27 cellular contexts compared by ENCODE assay signal in genomic region chr4:182416101-182416500, GRCh38.
"Had no signal": no experiment of that assay in that cellular context is flagged by ENCODE, and none has a peak within 500 bp of the region (broad histone marks: within the 10 kb centered on the region; RNA-seq: fewer than 3 reads in every experiment).

No MANE protein-coding gene starts in this region.

- H3K4me1 ChIP-seq: ascending aorta, breast epithelium, colonic mucosa, esophagus squamous epithelium, gastroesophageal sphincter had no signal

- H3K27ac Mint-ChIP-seq: activated CD4-positive, alpha-beta memory T cell treated with anti-CD3 and anti-CD28 coated beads, Interleukin-2, amount 10 ng/mL, durations not matched to agents 7 days and 5 days; activated CD4-positive, alpha-beta T cell treated with anti-CD3 and anti-CD28 coated beads, Interleukin-2, amount 10 ng/mL, durations not matched to agents 7 days and 5 days; activated naive CD4-positive, alpha-beta T cell treated with anti-CD3 and anti-CD28 coated beads, Interleukin-2, amount 10 ng/mL, durations not matched to agents 7 days and 5 days; activated naive CD4-positive, alpha-beta T cell treated with anti-CD3 and anti-CD28 coated beads, Interleukin-2, amount 50 U/mL, for 72 hours; activated naive CD8-positive, alpha-beta T cell treated with anti-CD3 and anti-CD28 coated beads, Interleukin-2, amount 10 ng/mL, durations not matched to agents 7 days and 5 days; activated T-cell treated with anti-CD3 and anti-CD28 coated beads, Interleukin-2, amount 50 U/mL, for 24 hours; activated T-cell treated with anti-CD3 and anti-CD28 coated beads, Interleukin-2, amount 50 U/mL, for 72 hours had no signal

- H3K9me3 ChIP-seq: colonic mucosa had no signal

- H3K4me1 Mint-ChIP-seq: activated CD4-positive, alpha-beta memory T cell treated with anti-CD3 and anti-CD28 coated beads, Interleukin-2, amount 10 ng/mL, durations not matched to agents 7 days and 5 days; activated CD4-positive, alpha-beta T cell treated with anti-CD3 and anti-CD28 coated beads, Interleukin-2, amount 10 ng/mL, durations not matched to agents 7 days and 5 days; activated naive CD4-positive, alpha-beta T cell treated with anti-CD3 and anti-CD28 coated beads, Interleukin-2, amount 10 ng/mL, durations not matched to agents 7 days and 5 days; activated naive CD8-positive, alpha-beta T cell treated with anti-CD3 and anti-CD28 coated beads, Interleukin-2, amount 10 ng/mL, durations not matched to agents 7 days and 5 days; brain had no signal

- H3K36me3 Mint-ChIP-seq: activated naive CD4-positive, alpha-beta T cell treated with anti-CD3 and anti-CD28 coated beads, Interleukin-2, amount 10 ng/mL, durations not matched to agents 7 days and 5 days; activated naive CD8-positive, alpha-beta T cell treated with anti-CD3 and anti-CD28 coated beads, Interleukin-2, amount 10 ng/mL, durations not matched to agents 7 days and 5 days had no signal

- H3K27me3 Mint-ChIP-seq: activated CD4-positive, alpha-beta memory T cell treated with anti-CD3 and anti-CD28 coated beads, Interleukin-2, amount 10 ng/mL, durations not matched to agents 7 days and 5 days; activated CD4-positive, alpha-beta T cell treated with anti-CD3 and anti-CD28 coated beads, Interleukin-2, amount 10 ng/mL, durations not matched to agents 7 days and 5 days; activated naive CD4-positive, alpha-beta T cell treated with anti-CD3 and anti-CD28 coated beads, Interleukin-2, amount 10 ng/mL, durations not matched to agents 7 days and 5 days; activated T-cell treated with anti-CD3 and anti-CD28 coated beads, Interleukin-2, amount 50 U/mL, for 24 hours had no signal

- H3K27ac ChIP-seq: ascending aorta, breast epithelium, cardiac muscle cell, colonic mucosa, epithelial cell of prostate, esophagus squamous epithelium, gastroesophageal sphincter had no signal

- H3K4me3 Mint-ChIP-seq: activated CD4-positive, alpha-beta memory T cell treated with anti-CD3 and anti-CD28 coated beads, Interleukin-2, amount 10 ng/mL, durations not matched to agents 7 days and 5 days; activated CD4-positive, alpha-beta T cell treated with anti-CD3 and anti-CD28 coated beads, Interleukin-2, amount 10 ng/mL, durations not matched to agents 7 days and 5 days; activated naive CD4-positive, alpha-beta T cell treated with anti-CD3 and anti-CD28 coated beads, Interleukin-2, amount 10 ng/mL, durations not matched to agents 7 days and 5 days; activated naive CD8-positive, alpha-beta T cell treated with anti-CD3 and anti-CD28 coated beads, Interleukin-2, amount 10 ng/mL, durations not matched to agents 7 days and 5 days; activated T-cell treated with anti-CD3 and anti-CD28 coated beads, Interleukin-2, amount 50 U/mL, for 24 hours; activated T-cell treated with anti-CD3 and anti-CD28 coated beads, Interleukin-2, amount 50 U/mL, for 72 hours; brain had no signal

- H3K27me3 ChIP-seq: ascending aorta, breast epithelium, colonic mucosa, esophagus squamous epithelium, gastroesophageal sphincter had no signal

- ATAC-seq: activated naive CD4-positive, alpha-beta T cell treated with anti-CD3 and anti-CD28 coated beads, Interleukin-2, amount 50 U/mL, for 72 hours; activated T-cell treated with anti-CD3 and anti-CD28 coated beads, Interleukin-2, amount 50 U/mL, for 72 hours; gastroesophageal sphincter had no signal

- DNase-seq: activated CD4-positive, alpha-beta memory T cell treated with anti-CD3 and anti-CD28 coated beads, Interleukin-2, amount 10 ng/mL, durations not matched to agents 7 days and 5 days; activated CD4-positive, alpha-beta T cell treated with anti-CD3 and anti-CD28 coated beads for 1 hour; activated CD4-positive, alpha-beta T cell treated with anti-CD3 and anti-CD28 coated beads for 4 hours; activated CD4-positive, alpha-beta T cell treated with anti-CD3 and anti-CD28 coated beads, Interleukin-2, amount 10 ng/mL, durations not matched to agents 7 days and 5 days; activated CD4-positive, alpha-beta T cell treated with anti-CD3 and anti-CD28 coated beads, Interleukin-2, amount 50 U/mL, for 4 hours; activated CD8-positive, alpha-beta memory T cell treated with anti-CD3 and anti-CD28 coated beads, Interleukin-2, amount 50 U/mL, for 48 hours; activated gamma-delta T cell; activated naive CD4-positive, alpha-beta T cell; activated naive CD4-positive, alpha-beta T cell treated with anti-CD3 and anti-CD28 coated beads, Interleukin-2, amount 10 ng/mL, durations not matched to agents 7 days and 5 days; activated naive CD8-positive, alpha-beta T cell treated with anti-CD3 and anti-CD28 coated beads, Interleukin-2, amount 10 ng/mL, durations not matched to agents 7 days and 5 days; activated T-cell treated with anti-CD3 and anti-CD28 coated beads for 4 hours; activated T-cell treated with anti-CD3 and anti-CD28 coated beads, Interleukin-2, amount 50 U/mL, for 24 hours; activated T-cell treated with anti-CD3 and anti-CD28 coated beads, Interleukin-2, amount 50 U/mL, for 72 hours; central memory CD4-positive, alpha-beta T cell; cerebellar nuclear complex; colonic mucosa; effector CD8-positive, alpha-beta T cell; esophagus squamous epithelium; foreskin melanocyte; T-helper 2 cell had no signal

- H3K36me3 ChIP-seq: ascending aorta, breast epithelium, cardiac muscle cell, colonic mucosa, esophagus squamous epithelium, gastroesophageal sphincter had no signal

- H3K4me3 ChIP-seq: ascending aorta, breast epithelium, cardiac muscle cell, colonic mucosa, esophagus squamous epithelium, gastroesophageal sphincter had no signal
